9 cellular contexts compared by ENCODE assay signal in genomic region chr3:106184540-106185457, GRCh38.
DNase-seq lines count a peak whose midpoint lies in the region; ATAC-seq and TF ChIP-seq lines count a peak whose summit lies in the region.
"Had no signal": no experiment of that assay in that cellular context is flagged by ENCODE, and none has a peak within 500 bp of the region (broad histone marks: within the 10 kb centered on the region; RNA-seq: fewer than 3 reads in every experiment).

No MANE protein-coding gene starts in this region.

- H3K4me1 ChIP-seq in BLaER1 (peaks cover 23% of the 10 kb centered on the region), OCI-LY3 (ENCODE audit: low read length) (peaks cover 21% of the 10 kb centered on the region)
- H3K4me1 ChIP-seq: HAP-1 had no signal

- intact Hi-C loops in Right ventricle myocardium superior (cut with DNase I), result no loop called here

- DNase-seq in C1 segment of cervical spinal cord (lab: John Stamatoyannopoulos, UW), result no peak
- DNase-seq in Right ventricle myocardium superior, result no peak
- no peak for DNase-seq in NCI-H1417 treated with DMSO at 0.1 percent for 48 hours (lab: John Stamatoyannopoulos, UW)
- DNase-seq in GM03348 (ENCODE audit: low spot score), result no peak

- H3K36me3 ChIP-seq in BLaER1, result no peaks in the 10 kb centered on the region
- H3K36me3 ChIP-seq in OCI-LY3 (replicated peaks; ENCODE audit: low read depth, low read length), result no peaks in the 10 kb centered on the region
- H3K36me3 ChIP-seq: HAP-1 had no signal

- no peak overlapping the region for H3K4me3 ChIP-seq in BLaER1
- H3K4me3 ChIP-seq in OCI-LY3 (ENCODE audit: low read length), result no peak overlapping the region
- H3K4me3 ChIP-seq: HAP-1 had no signal

- no peak for TF ChIP-seq CTCF in OCI-LY3 (IDR thresholded peaks at IDR 0.05; ENCODE audit: low read depth, low read length)

- H3K9ac ChIP-seq in BLaER1 (no peak overlapping the region), OCI-LY3 (ENCODE audit: low read length) (no peak overlapping the region)

- H3K4me2 ChIP-seq in BLaER1 (peak overlapping the region; percentile 22), OCI-LY3 (ENCODE audit: low read length) (peak overlapping the region; percentile 29)

- no peak overlapping the region for H2AFZ ChIP-seq in OCI-LY3 (ENCODE audit: low read depth, low read length)

- no peaks in the 10 kb centered on the region for H3K27me3 ChIP-seq in BLaER1
- H3K27me3 ChIP-seq in OCI-LY3 (ENCODE audit: low read depth, low read length), result peaks cover 87% of the 10 kb centered on the region

- H3K27ac ChIP-seq in BLaER1 (no peak overlapping the region), OCI-LY3 (ENCODE audit: low read length) (no peak overlapping the region)

- H3K79me2 ChIP-seq in OCI-LY3 (ENCODE audit: low read length), result no peaks in the 10 kb centered on the region

- H4K20me1 ChIP-seq in BLaER1 (no peaks in the 10 kb centered on the region), OCI-LY3 (ENCODE audit: insufficient read depth, low read length) (0 out of 2 replicates have a peak, but pooled peaks cover 7% of the 10 kb centered on the region)

- peak; percentile 96 for ATAC-seq in GM19035 (IDR thresholded peaks at IDR 0.05; ENCODE audit: unreplicated experiment)
- ATAC-seq in HG02870 (IDR thresholded peaks at IDR 0.05; ENCODE audit: unreplicated experiment), result peak; percentile 91
- ATAC-seq in Right ventricle myocardium superior (ENCODE audit: poor library complexity), result no peak

- no peaks in the 10 kb centered on the region for H3K9me3 ChIP-seq in BLaER1
- no peaks in the 10 kb centered on the region for H3K9me3 ChIP-seq in OCI-LY3 (ENCODE audit: insufficient read depth, low read length)
- H3K9me3 ChIP-seq: HAP-1 had no signal
